Comparison of ENCODE assay signal across 8 cellular contexts in genomic region chr6:32825966-32826365, GRCh38. TPM values are rescaled to one million over a fixed set of nuclear protein-coding genes. Genes with fewer than 3 reads are reported as not detected.
DNase-seq lines count a peak whose midpoint lies in the region; ATAC-seq and TF ChIP-seq lines count a peak whose summit lies in the region.

No MANE protein-coding gene starts in this region.

- peaks cover 11% of the 10 kb centered on the region for H3K4me1 Mint-ChIP-seq in CD14-positive monocyte

- H4K8ac ChIP-seq in IMR-90 (ENCODE audit: low read depth in 2 of 2, low read length in 2 of 2), result no peak overlapping the region
- no peak overlapping the region for H4K8ac ChIP-seq in mesendoderm (ENCODE audit: low read depth, low read length)

- H3K4me2 ChIP-seq in IMR-90 (ENCODE audit: low read depth, low read length) (no peak overlapping the region), mesendoderm (ENCODE audit: low read length) (no peak overlapping the region)

- H4K5ac ChIP-seq in IMR-90 (ENCODE audit: low read depth, low read length), result no peak overlapping the region
- no peak overlapping the region for H4K5ac ChIP-seq in mesendoderm (ENCODE audit: low read length)

- H2AK9ac ChIP-seq in IMR-90 (replicated peaks; ENCODE audit: low read depth, low read length, poor library complexity), result no peak overlapping the region

- in situ Hi-C loops in IMR-90 (cut with MboI; ENCODE audit: low sequenced_read_pairs), result no loop called here

- H3K9me1 ChIP-seq in IMR-90 (ENCODE audit: insufficient read depth, low read length), result no peaks in the 10 kb centered on the region

- no peak overlapping the region for H3K14ac ChIP-seq in IMR-90 (replicated peaks; ENCODE audit: low read depth, low read length)

- peaks cover 2% of the 10 kb centered on the region; the same call in 1 of the 2 replicates for H3K4me1 ChIP-seq in IMR-90 (ENCODE audit: control insufficient read depth, insufficient read depth, low read length)
- no peaks in the 10 kb centered on the region for H3K4me1 ChIP-seq in mesendoderm (ENCODE audit: control insufficient read depth, low read depth, low read length)

- no peak for TF ChIP-seq POLR2A in IMR-90 (IDR thresholded peaks at IDR 0.05; ENCODE audit: low read depth, low read length)

- DNase-seq in CD14-positive monocyte (ENCODE audit: low spot score) (no peak), IMR-90 (peak; percentile 55), cerebellar cortex (ENCODE audit: low spot score) (peak; percentile 44), mesendoderm (peak; percentile 60), mesenteric fat pad (ENCODE audit: low spot score) (no peak)

- no peaks in the 10 kb centered on the region for H3K27me3 ChIP-seq in IMR-90 (ENCODE audit: control insufficient read depth, insufficient read depth, low read length)
- H3K27me3 ChIP-seq in mesendoderm (ENCODE audit: insufficient read depth, low read length, poor library complexity), result no peaks in the 10 kb centered on the region

- H3K4me3 ChIP-seq in IMR-90 (ENCODE audit: insufficient read depth, low read depth, low read length) (no peak overlapping the region), mesendoderm (ENCODE audit: low read length) (no peak overlapping the region)

- H3K56ac ChIP-seq in IMR-90 (ENCODE audit: extremely low read depth, insufficient read depth, low read length) (no peak overlapping the region), mesendoderm (ENCODE audit: low read length) (no peak overlapping the region)

- no peak overlapping the region for H3K27ac Mint-ChIP-seq in CD14-positive monocyte

- no peak overlapping the region for H3K4me3 Mint-ChIP-seq in CD14-positive monocyte

- H3K9me3 ChIP-seq in IMR-90 (ENCODE audit: control insufficient read depth, insufficient read depth, low read length), result no peaks in the 10 kb centered on the region

- H3K79me2 ChIP-seq in mesendoderm (ENCODE audit: control insufficient read depth, insufficient read depth, low read length), result no peaks in the 10 kb centered on the region

- H2BK5ac ChIP-seq in IMR-90 (ENCODE audit: low read depth, low read length, poor library complexity, severe bottlenecking) (no peak overlapping the region), mesendoderm (ENCODE audit: low read length) (no peak overlapping the region)

- no CpG with 5 or more reads among the region's 2 CpGs for WGBS in IMR-90 (ENCODE audit: extremely low coverage in 2 of 2, insufficient read length in 1 of 2), 2 experiments
- no CpG with 5 or more reads among the region's 2 CpGs for WGBS in mesendoderm (ENCODE audit: extremely low coverage, insufficient coverage, low lambda C conversion rate)

- POLR2A ChIA-PET in IMR-90 (lab: Charles Lee; ENCODE audit: unreplicated experiment), result no interaction called here

- ATAC-seq in IMR-90 (ENCODE audit: low read depth), result peak; percentile 57
- ATAC-seq in GM21737 (IDR thresholded peaks at IDR 0.05; ENCODE audit: unreplicated experiment), result no peak
- no peak for ATAC-seq in esophagus mucosa
- ATAC-seq in GM19452 (IDR thresholded peaks at IDR 0.05; ENCODE audit: unreplicated experiment), result no peak

- peaks cover 42 to 44% of the 10 kb centered on the region in 2 donors for H3K36me3 Mint-ChIP-seq in CD14-positive monocyte

- H3K27me3 Mint-ChIP-seq in CD14-positive monocyte (ENCODE audit: low read depth in 3 of 3), result no peaks in the 10 kb centered on the region

- no peaks in the 10 kb centered on the region for H4K20me1 ChIP-seq in IMR-90 (ENCODE audit: insufficient read depth, low read length)

- H2AK5ac ChIP-seq in IMR-90 (ENCODE audit: low read depth, low read length) (no peak overlapping the region), mesendoderm (ENCODE audit: low read length) (no peak overlapping the region)

- CTCF ChIA-PET in IMR-90 (lab: Yijun Ruan, JAX), result interaction anchor here (1.4 to 2.4 kb wide), 4 partner anchors 12 to 42 kb away, joined by 3 to 12 read pairs (median 4); partner anchors contain the start of gene TAP2

- H3K9ac ChIP-seq in IMR-90 (ENCODE audit: low read depth, low read length) (no peak overlapping the region), mesendoderm (ENCODE audit: low read length) (no peak overlapping the region)

- no peak overlapping the region for H3K4ac ChIP-seq in IMR-90 (ENCODE audit: low read depth, low read length)
- H3K4ac ChIP-seq in mesendoderm (ENCODE audit: low read depth, low read length), result no peak overlapping the region

- H3K23ac ChIP-seq in IMR-90 (ENCODE audit: low read depth, low read length) (no peak overlapping the region), mesendoderm (ENCODE audit: low read length) (no peak overlapping the region)

- TF ChIP-seq CTCF in CD14-positive monocyte (IDR thresholded peaks at IDR 0.05) (peak; percentile 17), IMR-90 (conservative IDR thresholded peaks at IDR 0.05; ENCODE audit: low read depth, low read length) (peak; percentile 36)

- H4K91ac ChIP-seq in IMR-90 (ENCODE audit: insufficient read depth, low read depth, low read length), result no peak overlapping the region

- H3K36me3 ChIP-seq in IMR-90 (ENCODE audit: control insufficient read depth, insufficient read depth, low read length) (peaks cover 19% of the 10 kb centered on the region), mesendoderm (ENCODE audit: control insufficient read depth, insufficient read depth, low read length) (no peaks in the 10 kb centered on the region)

- intact Hi-C loops in CD14-positive monocyte (cut with micrococcal nuclease), result no loop called here
- intact Hi-C loops in IMR-90 (cut with micrococcal nuclease), result loop anchor here (1.0 kb wide), 1 partner anchor 42 kb away; no protein-coding TSS in a partner anchor

- dilution Hi-C loops in IMR-90 (cut with HindIII; ENCODE audit: low sequenced_read_pairs, unreplicated experiment), result no loop called here

- H2BK120ac ChIP-seq in IMR-90 (ENCODE audit: low read depth, low read length), result no peak overlapping the region
- H2BK120ac ChIP-seq in mesendoderm (ENCODE audit: low read depth, low read length), result no peak overlapping the region

- H3K27ac ChIP-seq in IMR-90 (ENCODE audit: insufficient read depth, low read length), result no peak overlapping the region
- H3K27ac ChIP-seq in mesendoderm (ENCODE audit: low read depth, low read length), result no peak overlapping the region

- H2AFZ ChIP-seq in IMR-90 (replicated peaks; ENCODE audit: low read length, poor library complexity), result no peak overlapping the region

- H2BK20ac ChIP-seq in IMR-90 (ENCODE audit: low read depth, low read length), result no peak overlapping the region

- no peaks in the 10 kb centered on the region for H3K79me1 ChIP-seq in IMR-90 (ENCODE audit: low read depth in 1 of 2, low read length in 2 of 2)
- H3K79me1 ChIP-seq in mesendoderm (ENCODE audit: low read length), result no peaks in the 10 kb centered on the region

- peak; percentile 47 for TF ChIP-seq RAD21 in IMR-90 (IDR thresholded peaks at IDR 0.05; ENCODE audit: low read length)

- no peaks in the 10 kb centered on the region for H3K9me3 Mint-ChIP-seq in CD14-positive monocyte

- no TSS peak for BruUV-seq in IMR-90 (replicated peaks; lab: Mats Ljungman, UMichigan)

- H3K18ac ChIP-seq in IMR-90 (ENCODE audit: low read depth, low read length), result no peak overlapping the region
- H3K18ac ChIP-seq in mesendoderm (ENCODE audit: low read length), result no peak overlapping the region

- H2BK15ac ChIP-seq in IMR-90 (ENCODE audit: low read depth, low read length) (no peak overlapping the region), mesendoderm (replicated peaks; ENCODE audit: low read depth) (no peak overlapping the region)

TF ChIP-seq in IMR-90, 13 proteins besides CTCF, POLR2A, EP300 and RAD21:
- peak; percentile 32; the same call in 1 of the 2 replicates for TF ChIP-seq CEBPB (IDR thresholded peaks at IDR 0.05; ENCODE audit: low read depth, low read length)
- TF ChIP-seq FOS (IDR thresholded peaks at IDR 0.05; ENCODE audit: low read depth, low read length), result no peak
TF ChIP-seq in IMR-90: peak in this region for 1.

RNA-seq across cellular contexts. Expression of gene HLA-DOB, which starts 9.2 kb away (rescaled TPM):
- polyA plus RNA-seq in CD14-positive monocyte (under 1 TPM; 0.25 to 0.64 TPM), IMR-90 (2012; rRNA removed) (1.6 and 2.3 TPM in 2 replicates)
- total RNA-seq in IMR-90 (2012; rRNA removed) (0.28 and 0.36 TPM in 2 replicates), esophagus mucosa (0.52 TPM), mesenteric fat pad (not detected)
- 0.20 and 0.48 TPM in 2 replicates for polyA plus RNA-seq in IMR-90 (2012; cell fraction: cytosol; rRNA removed)
- polyA plus RNA-seq in IMR-90 (2012; cell fraction: nucleus; rRNA removed; ENCODE audit: low replicate concordance), result 8.4 and 25.1 TPM in 2 replicates
- polyA plus RNA-seq in mesendoderm (2013, experiment 1 of 2), result 0.07 TPM
- polyA plus RNA-seq in mesendoderm (2013, experiment 2 of 2), result 0.04 TPM

RNA-seq across cellular contexts. Expression of gene TAP2, which starts 12.6 kb away (rescaled TPM):
- polyA plus RNA-seq in CD14-positive monocyte, result 10 to 100 TPM; 12.6 to 25.9 TPM
- total RNA-seq in IMR-90 (2012; rRNA removed), result 6.6 and 8.1 TPM in 2 replicates
- polyA plus RNA-seq in IMR-90 (2012; rRNA removed), result 11.4 and 13.4 TPM in 2 replicates
- 4.5 and 4.7 TPM in 2 replicates for polyA plus RNA-seq in IMR-90 (2012; cell fraction: cytosol; rRNA removed)
- polyA plus RNA-seq in IMR-90 (2012; cell fraction: nucleus; rRNA removed; ENCODE audit: low replicate concordance), result 12.5 and 26.9 TPM in 2 replicates
- polyA plus RNA-seq in mesendoderm (2013, experiment 1 of 2), result 5.4 TPM
- polyA plus RNA-seq in mesendoderm (2013, experiment 2 of 2), result 6.5 TPM
- total RNA-seq in esophagus mucosa, result 23.1 TPM
- total RNA-seq in mesenteric fat pad, result 45.8 TPM

RNA-seq across cellular contexts. Expression of gene PSMB8, which starts 17.9 kb away (rescaled TPM):
- polyA plus RNA-seq in CD14-positive monocyte, result 100 to 1,000 TPM; 487 to 534 TPM
- 26.1 and 33.3 TPM in 2 replicates for total RNA-seq in IMR-90 (2012; rRNA removed)
- 31.6 and 31.8 TPM in 2 replicates for polyA plus RNA-seq in IMR-90 (2012; rRNA removed)
- 33.5 and 40.4 TPM in 2 replicates for polyA plus RNA-seq in IMR-90 (2012; cell fraction: cytosol; rRNA removed)
- polyA plus RNA-seq in IMR-90 (2012; cell fraction: nucleus; rRNA removed; ENCODE audit: low replicate concordance), result 20.8 and 36.5 TPM in 2 replicates
- polyA plus RNA-seq in mesendoderm (2013, experiment 1 of 2), result 4.7 TPM
- polyA plus RNA-seq in mesendoderm (2013, experiment 2 of 2), result 3.9 TPM
- 33.0 TPM for total RNA-seq in esophagus mucosa
- 46.4 TPM for total RNA-seq in mesenteric fat pad

RNA-seq across cellular contexts. Expression of gene TAP1, which starts 27.5 kb away (rescaled TPM):
- polyA plus RNA-seq in CD14-positive monocyte, result 100 to 1,000 TPM; 204 to 221 TPM
- total RNA-seq in IMR-90 (2012; rRNA removed), result 20.8 and 27.6 TPM in 2 replicates
- 19.5 and 20.1 TPM in 2 replicates for polyA plus RNA-seq in IMR-90 (2012; rRNA removed)
- 19.7 and 20.0 TPM in 2 replicates for polyA plus RNA-seq in IMR-90 (2012; cell fraction: cytosol; rRNA removed)
- polyA plus RNA-seq in IMR-90 (2012; cell fraction: nucleus; rRNA removed; ENCODE audit: low replicate concordance), result 21.4 and 21.6 TPM in 2 replicates
- polyA plus RNA-seq in mesendoderm (2013, experiment 1 of 2), result 2.0 TPM
- polyA plus RNA-seq in mesendoderm (2013, experiment 2 of 2), result 2.3 TPM
- total RNA-seq in esophagus mucosa, result 26.0 TPM
- total RNA-seq in mesenteric fat pad, result 41.6 TPM

RNA-seq across cellular contexts. Expression of gene PSMB9, which starts 28.0 kb away (rescaled TPM):
- 100 to 1,000 TPM; 350 to 405 TPM for polyA plus RNA-seq in CD14-positive monocyte
- total RNA-seq in IMR-90 (2012; rRNA removed), result 8.3 and 9.0 TPM in 2 replicates
- 12.6 and 12.8 TPM in 2 replicates for polyA plus RNA-seq in IMR-90 (2012; rRNA removed)
- 30.6 and 37.1 TPM in 2 replicates for polyA plus RNA-seq in IMR-90 (2012; cell fraction: cytosol; rRNA removed)
- polyA plus RNA-seq in IMR-90 (2012; cell fraction: nucleus; rRNA removed; ENCODE audit: low replicate concordance), result 7.0 and 9.8 TPM in 2 replicates
- polyA plus RNA-seq in mesendoderm (2013, experiment 1 of 2), result 0.20 TPM
- polyA plus RNA-seq in mesendoderm (2013, experiment 2 of 2), result 0.13 TPM
- 11.7 TPM for total RNA-seq in esophagus mucosa
- 28.9 TPM for total RNA-seq in mesenteric fat pad

Comparison
In these comparisons a context has a peak if more than half of its experiments do, and no peak if none do; other contexts are left out.
1. DNase-seq: peak in IMR-90 (single experiment), cerebellar cortex (single experiment) and mesendoderm (single experiment); none in CD14-positive monocyte (single experiment) and mesenteric fat pad (single experiment).